In genomic region chr9:3787628-3788027, GRCh38 we compare ENCODE assay signal across 35 cellular contexts.
"Had no signal": no experiment of that assay in that cellular context is flagged by ENCODE, and none has a peak within 500 bp of the region (broad histone marks: within the 10 kb centered on the region; RNA-seq: fewer than 3 reads in every experiment).

No MANE protein-coding gene starts in this region.

- H3K36me3 ChIP-seq: MG63 had no signal

- H3K9me3 ChIP-seq: MG63 had no signal

- DNase-seq: Karpas-422, Kasumi-1, MG63, MM.1S, MV-4-11, NCI-H1048, NCI-H1092, NCI-H1092 treated with DMSO at 0.1 percent for 48 hours, NCI-H1105, NCI-H1105 treated with DMSO at 0.1 percent for 48 hours, NCI-H1417, NCI-H1417 treated with DMSO at 0.1 percent for 48 hours, NCI-H1436, NCI-H1436 treated with DMSO at 0.1 percent for 48 hours, NCI-H146, NCI-H1694, NCI-H1694 treated with DMSO at 0.1 percent for 48 hours, NCI-H187, NCI-H187 treated with DMSO at 0.1 percent for 48 hours, NCI-H1930, NCI-H2029, NCI-H2029 treated with DMSO at 0.1 percent for 48 hours, NCI-H2081, NCI-H2081 treated with DMSO at 0.1 percent for 48 hours, NCI-H2107, NCI-H2171, NCI-H2171 treated with DMSO at 0.1 percent for 48 hours, NCI-H2227 treated with DMSO at 0.1 percent for 48 hours, NCI-H226, NCI-H345, NCI-H446, NCI-H446 treated with DMSO at 0.1 percent for 48 hours, NCI-H510A, NCI-H510A treated with DMSO at 0.1 percent for 48 hours, NCI-H524 had no signal

- H3K4me3 ChIP-seq: MG63 had no signal

- H3K27me3 ChIP-seq: MG63 had no signal
